Comparison of ENCODE assay signal across 11 cellular contexts in genomic region chr4:1137063-1137771, GRCh38. TPM values are rescaled to one million over a fixed set of nuclear protein-coding genes. Genes with fewer than 3 reads are reported as not detected.
DNase-seq lines count a peak whose midpoint lies in the region; ATAC-seq, FAIRE-seq and TF ChIP-seq lines count a peak whose summit lies in the region.
"Had no signal": no experiment of that assay in that cellular context is flagged by ENCODE, and none has a peak within 500 bp of the region (broad histone marks: within the 10 kb centered on the region; RNA-seq: fewer than 3 reads in every experiment).

No MANE protein-coding gene starts in this region.

- H3K4me1 ChIP-seq in pancreas, result peaks cover 3 to 10% (median 5%) of the 10 kb centered on the region in 3 donors

- H3K27me3 ChIP-seq in pancreas, result no peaks in the 10 kb centered on the region

- H3K27ac ChIP-seq in pancreas, result peak overlapping the region in 2 of 4 donors; percentile 65 to 66

- FAIRE-seq in pancreas (lab: Jason Lieb, UNC), result peak; percentile 56
- FAIRE-seq: astrocyte had no signal

- H3K36me3 ChIP-seq in pancreas, result no peaks in the 10 kb centered on the region

- H3K9me3 ChIP-seq in pancreas, result no peaks in the 10 kb centered on the region

- peak overlapping the region; percentile 29 for H3K4me3 ChIP-seq in GM12865 (ENCODE audit: low read depth, low read length)
- no peak overlapping the region for H3K4me3 ChIP-seq in choroid plexus epithelial cell (ENCODE audit: low read depth, low read length)
- H3K4me3 ChIP-seq in pancreas, result no peak overlapping the region

- WGBS in pancreas, 2 donors, result 82 to 86% methylated on average over 8 of the region's 8 CpGs

- ATAC-seq in pancreas (no peak), GM21447 (IDR thresholded peaks at IDR 0.05; ENCODE audit: unreplicated experiment) (no peak)

- TF ChIP-seq CTCF in GM12865 (IDR thresholded peaks at IDR 0.05; ENCODE audit: insufficient read depth, low read depth, low read length, missing control alignments) (no peak), choroid plexus epithelial cell (conservative IDR thresholded peaks at IDR 0.05; ENCODE audit: low read depth, low read length) (no peak), pancreas (IDR thresholded peaks at IDR 0.05) (no peak)

- intact Hi-C loops in pancreas (cut with DNase I), result loop anchor here in 2 of 3 donors (10.0 kb wide), 2 partner anchors 108 to 208 kb away; partner anchors contain the start of genes CTBP1 (in 1 of the 2) and UVSSA (in 1 of the 2)

- DNase-seq in GM12865 (ENCODE audit: low read depth) (peak; percentile 32), NOMO-1 treated with dmso at 0.1 percent for 144 hours (lab: John Stamatoyannopoulos, UW; ENCODE audit: unreplicated experiment) (peak; percentile 33), choroid plexus epithelial cell (ENCODE audit: low read depth) (peak; percentile 24), pancreas (no peak), NCI-H2196 treated with DMSO at 0.1 percent for 48 hours (lab: John Stamatoyannopoulos, UW; ENCODE audit: unreplicated experiment) (no peak), kidney glomerular epithelial cell (lab: John Stamatoyannopoulos, UW) (no peak)
- DNase-seq: KG1, mammary epithelial cell, NCI-H524 had no signal

RNA-seq across cellular contexts. Expression of gene RNF212, which starts 23.9 kb away (rescaled TPM):
- total RNA-seq in pancreas, result 10 to 100 TPM; 12.0 to 28.0 (median 16.8) TPM
- polyA plus RNA-seq in pancreas, result 10 to 100 TPM; 19.0 to 40.3 TPM

RNA-seq across cellular contexts. Expression of gene SPON2, which starts 35.2 kb away (rescaled TPM):
- total RNA-seq in pancreas, result 10 to 100 TPM in 3 of 6 donors, 1 to 10 TPM in 3; 3.1 to 45.2 (median 8.5) TPM
- 10 to 100 TPM; 10.1 to 13.0 TPM for polyA plus RNA-seq in pancreas

Comparison
In these comparisons a context has a peak if more than half of its experiments do, and no peak if none do; other contexts are left out.
1. DNase-seq: peak in GM12865 (single experiment), NOMO-1 treated with dmso at 0.1 percent for 144 hours (single experiment) and choroid plexus epithelial cell (single experiment); none in pancreas (0 of 6), NCI-H2196 treated with DMSO at 0.1 percent for 48 hours (single experiment) and kidney glomerular epithelial cell (single experiment).